ENCODE assay signal across 2 cellular contexts in the genomic region with DNA sequence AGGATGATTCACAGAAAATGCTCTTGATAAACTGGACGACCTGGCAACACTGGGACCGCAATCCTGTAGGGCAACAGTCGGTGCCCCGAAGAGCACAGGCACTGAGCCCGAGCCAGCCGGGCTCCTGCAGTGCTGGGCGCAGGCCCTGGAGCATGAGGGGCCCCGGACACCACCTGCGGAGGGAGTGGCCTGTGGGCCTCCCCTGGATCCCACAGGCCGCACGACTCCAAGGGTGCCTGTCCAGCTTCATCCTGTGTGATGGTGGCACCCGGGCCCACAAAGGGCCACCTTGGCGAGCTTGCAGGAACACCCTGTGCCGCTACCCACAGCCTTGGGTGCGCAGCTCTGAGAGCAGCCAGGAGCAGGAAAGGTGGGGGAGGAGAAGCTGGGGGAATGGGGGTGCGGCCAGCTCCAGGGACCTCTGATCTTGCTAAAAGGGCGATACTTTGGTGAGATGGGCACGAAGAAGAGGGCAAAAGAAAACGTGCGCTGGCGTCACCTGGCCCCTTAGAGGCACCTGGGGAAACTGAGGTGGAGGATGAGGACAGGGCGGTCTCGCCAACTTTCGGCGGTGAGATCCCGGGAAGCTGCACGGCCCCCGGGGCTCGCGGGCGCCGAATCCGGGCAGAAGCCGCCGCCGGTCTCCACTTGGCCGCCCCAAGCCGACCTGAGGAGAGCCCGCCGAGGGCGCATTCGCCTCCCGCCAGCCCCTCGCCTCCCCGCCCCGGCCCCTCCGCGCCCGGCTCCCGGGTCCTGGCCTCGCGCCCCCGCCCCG.
TF ChIP-seq lines count a peak whose summit lies in the region.

No MANE protein-coding gene starts in this region.

TF ChIP-seq in HEK293T, 16 proteins besides CTCF, POLR2A, EP300 and RAD21 (continued from another document):
- TF ChIP-seq FOXM1 (IDR thresholded peaks at IDR 0.05; ENCODE audit: borderline replicate concordance) = no peak
- no peak for TF ChIP-seq FOXA1 (IDR thresholded peaks at IDR 0.05)
- no peak for TF ChIP-seq L3MBTL2 (conservative IDR thresholded peaks at IDR 0.05)
- no peak for TF ChIP-seq FOXK2 (IDR thresholded peaks at IDR 0.05)
- TF ChIP-seq, protein P1, sequence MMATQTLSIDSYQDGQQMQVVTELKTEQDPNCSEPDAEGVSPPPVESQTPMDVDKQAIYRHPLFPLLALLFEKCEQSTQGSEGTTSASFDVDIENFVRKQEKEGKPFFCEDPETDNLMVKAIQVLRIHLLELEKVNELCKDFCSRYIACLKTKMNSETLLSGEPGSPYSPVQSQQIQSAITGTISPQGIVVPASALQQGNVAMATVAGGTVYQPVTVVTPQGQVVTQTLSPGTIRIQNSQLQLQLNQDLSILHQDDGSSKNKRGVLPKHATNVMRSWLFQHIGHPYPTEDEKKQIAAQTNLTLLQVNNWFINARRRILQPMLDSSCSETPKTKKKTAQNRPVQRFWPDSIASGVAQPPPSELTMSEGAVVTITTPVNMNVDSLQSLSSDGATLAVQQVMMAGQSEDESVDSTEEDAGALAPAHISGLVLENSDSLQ (IDR thresholded peaks at IDR 0.05) = no peak
- TF ChIP-seq SP1 (IDR thresholded peaks at IDR 0.05) = no peak
- no peak for TF ChIP-seq ELF4 (IDR thresholded peaks at IDR 0.05)
- no peak for TF ChIP-seq BHLHE40 (IDR thresholded peaks at IDR 0.05; ENCODE audit: borderline replicate concordance)
- TF ChIP-seq CTBP1 (IDR thresholded peaks at IDR 0.05; ENCODE audit: borderline replicate concordance) = no peak
- no peak for TF ChIP-seq HDGF (IDR thresholded peaks at IDR 0.05; ENCODE audit: borderline replicate concordance)
- TF ChIP-seq NFRKB (IDR thresholded peaks at IDR 0.05) = no peak
TF ChIP-seq in HEK293T: peak in this region for 0.

TF ChIP-seq in K562, 482 proteins besides CTCF, POLR2A, EP300 and RAD21 (continued from another document):
- TF ChIP-seq, protein P2, sequence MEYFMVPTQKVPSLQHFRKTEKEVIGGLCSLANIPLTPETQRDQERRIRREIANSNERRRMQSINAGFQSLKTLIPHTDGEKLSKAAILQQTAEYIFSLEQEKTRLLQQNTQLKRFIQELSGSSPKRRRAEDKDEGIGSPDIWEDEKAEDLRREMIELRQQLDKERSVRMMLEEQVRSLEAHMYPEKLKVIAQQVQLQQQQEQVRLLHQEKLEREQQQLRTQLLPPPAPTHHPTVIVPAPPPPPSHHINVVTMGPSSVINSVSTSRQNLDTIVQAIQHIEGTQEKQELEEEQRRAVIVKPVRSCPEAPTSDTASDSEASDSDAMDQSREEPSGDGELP (CRISPR knock-in tag; IDR thresholded peaks at IDR 0.05; ENCODE audit: borderline replicate concordance) = peak; percentile 51; the same call in 1 of the 2 replicates
- TF ChIP-seq MAZ (CRISPR knock-in tag; conservative IDR thresholded peaks at IDR 0.05 in 1 of 2, IDR thresholded peaks at IDR 0.05 in 1 of 2) = no peak
- peak; percentile 46; the same call in 1 of the 2 replicates for TF ChIP-seq POLR2G (IDR thresholded peaks at IDR 0.05; ENCODE audit: low read depth, low read length)
- TF ChIP-seq ZNF764 (CRISPR knock-in tag; IDR thresholded peaks at IDR 0.05; ENCODE audit: low read depth) = no peak
- 0 out of 2 replicates have a peak, but pooled peaks have one; percentile 34 for TF ChIP-seq ARID4B (CRISPR knock-in tag; IDR thresholded peaks at IDR 0.05)
- no peak for TF ChIP-seq POLR2AphosphoS2 (IDR thresholded peaks at IDR 0.05; ENCODE audit: low read length)
- TF ChIP-seq MAFG (tag; conservative IDR thresholded peaks at IDR 0.05) = no peak
- peak; percentile 47; the same call in 1 of the 2 replicates for TF ChIP-seq RBFOX2 (IDR thresholded peaks at IDR 0.05; ENCODE audit: low read depth, low read length)
- 0 out of 2 replicates have a peak, but pooled peaks have one; percentile 50 for TF ChIP-seq NR1H2 (CRISPR knock-in tag; IDR thresholded peaks at IDR 0.05)
- TF ChIP-seq CBX8 (IDR thresholded peaks at IDR 0.05; ENCODE audit: borderline replicate concordance, extremely low read depth, low read depth, low read length, poor library complexity, severe bottlenecking) = no peak
- TF ChIP-seq ZNF740 (CRISPR knock-in tag; IDR thresholded peaks at IDR 0.05) = peak; percentile 83
- TF ChIP-seq ZNF740 (tag; IDR thresholded peaks at IDR 0.05) = no peak
- TF ChIP-seq CTBP1 (IDR thresholded peaks at IDR 0.05; ENCODE audit: borderline replicate concordance) = no peak
- TF ChIP-seq, protein P3, sequence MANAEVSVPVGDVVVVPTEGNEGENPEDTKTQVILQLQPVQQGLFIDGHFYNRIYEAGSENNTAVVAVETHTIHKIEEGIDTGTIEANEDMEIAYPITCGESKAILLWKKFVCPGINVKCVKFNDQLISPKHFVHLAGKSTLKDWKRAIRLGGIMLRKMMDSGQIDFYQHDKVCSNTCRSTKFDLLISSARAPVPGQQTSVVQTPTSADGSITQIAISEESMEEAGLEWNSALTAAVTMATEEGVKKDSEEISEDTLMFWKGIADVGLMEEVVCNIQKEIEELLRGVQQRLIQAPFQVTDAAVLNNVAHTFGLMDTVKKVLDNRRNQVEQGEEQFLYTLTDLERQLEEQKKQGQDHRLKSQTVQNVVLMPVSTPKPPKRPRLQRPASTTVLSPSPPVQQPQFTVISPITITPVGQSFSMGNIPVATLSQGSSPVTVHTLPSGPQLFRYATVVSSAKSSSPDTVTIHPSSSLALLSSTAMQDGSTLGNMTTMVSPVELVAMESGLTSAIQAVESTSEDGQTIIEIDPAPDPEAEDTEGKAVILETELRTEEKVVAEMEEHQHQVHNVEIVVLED (CRISPR knock-in tag; IDR thresholded peaks at IDR 0.05) = no peak
- peak; percentile 31; the same call in 1 of the 2 replicates for TF ChIP-seq SP1 (CRISPR knock-in tag; IDR thresholded peaks at IDR 0.05)
- peak; percentile 32 for TF ChIP-seq RBBP5 (IDR thresholded peaks at IDR 0.05; ENCODE audit: borderline replicate concordance, insufficient read depth, low read length, poor library complexity, severe bottlenecking)
- no peak for TF ChIP-seq TRIM28 (IDR thresholded peaks at IDR 0.05)
- TF ChIP-seq NRF1 (conservative IDR thresholded peaks at IDR 0.05 in 1 of 2, IDR thresholded peaks at IDR 0.05 in 1 of 2) = 0 out of 4 replicates have a peak, but pooled peaks of 1 of the 2 experiments have one; percentile 39
- TF ChIP-seq CHD1 (IDR thresholded peaks at IDR 0.05; ENCODE audit: low read length) = peak; percentile 11
- TF ChIP-seq HSF4 (CRISPR knock-in tag; IDR thresholded peaks at IDR 0.05; ENCODE audit: borderline replicate concordance) = no peak
